ENCODE assay signal across 21 cellular contexts in the genomic region with DNA sequence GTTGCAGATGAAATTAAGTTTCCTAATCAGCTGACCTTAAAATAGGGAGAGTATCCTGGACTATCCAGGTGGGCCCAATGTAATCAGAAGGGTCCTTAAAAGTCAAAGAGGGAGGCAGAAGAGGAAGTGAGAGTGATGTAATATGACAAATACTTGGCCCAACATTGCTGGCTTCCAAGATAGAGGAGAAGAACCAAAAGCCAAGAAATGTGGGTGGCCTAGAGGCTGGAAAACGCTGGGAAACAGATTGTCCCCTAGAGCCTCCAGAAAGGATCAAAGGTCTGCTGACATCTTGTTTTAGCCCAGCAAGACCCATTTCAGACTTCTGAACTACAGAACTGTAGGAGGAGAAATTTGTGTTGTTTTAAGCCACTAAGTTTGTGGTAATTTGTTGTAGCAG.
DNase-seq lines count a peak whose midpoint lies in the region; ATAC-seq, FAIRE-seq and TF ChIP-seq lines count a peak whose summit lies in the region.
"Had no signal": no experiment of that assay in that cellular context is flagged by ENCODE, and none has a peak within 500 bp of the region (broad histone marks: within the 10 kb centered on the region; RNA-seq: fewer than 3 reads in every experiment).

No MANE protein-coding gene starts in this region.

- no peak overlapping the region for H3K56ac ChIP-seq in mesendoderm (ENCODE audit: low read length)

- H3K4me2 ChIP-seq in mesendoderm (ENCODE audit: low read length) (no peak overlapping the region), GM23338 (no peak overlapping the region)
- H3K4me2 ChIP-seq: A549 had no signal

- H3K4me1 Mint-ChIP-seq in WTC11 (peaks cover 18% of the 10 kb centered on the region), GM23338 (peaks cover 19% of the 10 kb centered on the region)
- H3K4me1 Mint-ChIP-seq: CD4-positive, alpha-beta memory T cell had no signal

- H3K4me1 ChIP-seq in mesendoderm (ENCODE audit: control insufficient read depth, low read depth, low read length), result no peaks in the 10 kb centered on the region
- peaks cover 12% of the 10 kb centered on the region for H3K4me1 ChIP-seq in GM23338 (ENCODE audit: insufficient read depth)
- H3K4me1 ChIP-seq: A549, BE2C had no signal

- no peak overlapping the region for H3K23ac ChIP-seq in mesendoderm (ENCODE audit: low read length)

- no peaks in the 10 kb centered on the region for H3K79me1 ChIP-seq in mesendoderm (ENCODE audit: low read length)

- H3K27me3 ChIP-seq in mesendoderm (ENCODE audit: insufficient read depth, low read length, poor library complexity) (no peaks in the 10 kb centered on the region), GM23338 (ENCODE audit: insufficient read depth) (no peaks in the 10 kb centered on the region)
- H3K27me3 ChIP-seq: BE2C had no signal

- no peak for FAIRE-seq in GM12891 (lab: Jason Lieb, UNC)
- FAIRE-seq: A549, D721Med, G401.6, GM19239, H54, HepG2, HTR-8/SVneo had no signal

- no peak overlapping the region for H3K9ac ChIP-seq in mesendoderm (ENCODE audit: low read length)

- H3K4ac ChIP-seq in mesendoderm (ENCODE audit: low read depth, low read length), result no peak overlapping the region

- no peak for TF ChIP-seq POLR2A in GM12891 (IDR thresholded peaks at IDR 0.05; ENCODE audit: low read depth, low read length)

- POLR2A ChIA-PET in WTC11 (lab: Charles Lee), result no interaction called here

- H3K79me2 ChIP-seq in mesendoderm (ENCODE audit: control insufficient read depth, insufficient read depth, low read length) (no peaks in the 10 kb centered on the region), GM23338 (replicated peaks; ENCODE audit: insufficient read depth) (no peaks in the 10 kb centered on the region)

- H3K27ac Mint-ChIP-seq in WTC11 (0 out of 2 replicates have a peak overlapping the region, but pooled peaks have one; percentile 44), GM23338 (no peak overlapping the region)
- H3K27ac Mint-ChIP-seq: CD4-positive, alpha-beta memory T cell had no signal

- H2AFZ ChIP-seq in GM23338, result no peak overlapping the region

- H3K18ac ChIP-seq in mesendoderm (ENCODE audit: low read length), result no peak overlapping the region

- H3K9me3 Mint-ChIP-seq in WTC11, result peaks cover 8% of the 10 kb centered on the region
- no peaks in the 10 kb centered on the region for H3K9me3 Mint-ChIP-seq in GM23338

- no peak overlapping the region for H4K5ac ChIP-seq in mesendoderm (ENCODE audit: low read length)

- TF ChIP-seq CTCF in WTC11 (IDR thresholded peaks at IDR 0.05) (no peak), GM23338 (conservative IDR thresholded peaks at IDR 0.05; ENCODE audit: low read depth in 2 of 2) (no peak)

- no peak for DNase-seq in GM12891 (ENCODE audit: insufficient read length, low spot score)
- no peak for DNase-seq in WTC11 (ENCODE audit: low spot score)
- DNase-seq in mesendoderm, result no peak
- no peak for DNase-seq in GM23338 (ENCODE audit: low spot score)
- no peak for DNase-seq in MV-4-11 (lab: John Stamatoyannopoulos, UW)
- DNase-seq: BE2C; CD4-positive, alpha-beta memory T cell; DMS153; DMS79 treated with DMSO at 0.1 percent for 48 hours; EL had no signal

- H2BK15ac ChIP-seq in mesendoderm (replicated peaks; ENCODE audit: low read depth), result no peak overlapping the region

- H2AK5ac ChIP-seq in mesendoderm (ENCODE audit: low read length), result no peak overlapping the region

- ATAC-seq in GM19351 (IDR thresholded peaks at IDR 0.05; ENCODE audit: unreplicated experiment), result peak; percentile 59
- ATAC-seq in WTC11, result no peak
- ATAC-seq in GM23338, result no peak
- no peak for ATAC-seq in HG02610 (IDR thresholded peaks at IDR 0.05; ENCODE audit: unreplicated experiment)
- ATAC-seq: A549, HCT116, HepG2 had no signal

- no peak overlapping the region for H2BK120ac ChIP-seq in mesendoderm (ENCODE audit: low read depth, low read length)

- H3K4me3 Mint-ChIP-seq in WTC11 (no peak overlapping the region), GM23338 (no peak overlapping the region)
- H3K4me3 Mint-ChIP-seq: CD4-positive, alpha-beta memory T cell had no signal

- H3K4me3 ChIP-seq in mesendoderm (ENCODE audit: low read length), result no peak overlapping the region
- no peak overlapping the region for H3K4me3 ChIP-seq in GM23338
- H3K4me3 ChIP-seq: A549 had no signal

- peaks cover 6% of the 10 kb centered on the region; the same call in 1 of the 2 replicates for H3K36me3 Mint-ChIP-seq in WTC11
- no peaks in the 10 kb centered on the region for H3K36me3 Mint-ChIP-seq in GM23338 (ENCODE audit: low read depth)

- no peaks in the 10 kb centered on the region for H4K20me1 ChIP-seq in GM23338 (replicated peaks; ENCODE audit: insufficient read depth)

- peak overlapping the region; percentile 56 for H4K8ac ChIP-seq in mesendoderm (ENCODE audit: low read depth, low read length)

- CTCF ChIA-PET in WTC11 (lab: Charles Lee), result no interaction called here

- H2BK5ac ChIP-seq in mesendoderm (ENCODE audit: low read length), result no peak overlapping the region

- no CpG with 5 or more reads among the region's 1 CpG for WGBS in mesendoderm (ENCODE audit: extremely low coverage, insufficient coverage, low lambda C conversion rate)

- H3F3A ChIP-seq in GM23338 (replicated peaks; ENCODE audit: low read depth), result no peaks in the 10 kb centered on the region

- no peak overlapping the region for H3K27ac ChIP-seq in mesendoderm (ENCODE audit: low read depth, low read length)
- H3K27ac ChIP-seq in GM23338 (ENCODE audit: low read depth), result no peak overlapping the region
- H3K27ac ChIP-seq: A549, C4-2B had no signal

- no peaks in the 10 kb centered on the region for H3K36me3 ChIP-seq in mesendoderm (ENCODE audit: control insufficient read depth, insufficient read depth, low read length)
- H3K36me3 ChIP-seq in GM23338 (ENCODE audit: insufficient read depth), result no peaks in the 10 kb centered on the region
- H3K36me3 ChIP-seq: BE2C had no signal

- H3K27me3 Mint-ChIP-seq in WTC11 (ENCODE audit: low read depth) (no peaks in the 10 kb centered on the region), GM23338 (ENCODE audit: insufficient read depth, low read depth, poor library complexity) (peaks cover 2% of the 10 kb centered on the region)
- H3K27me3 Mint-ChIP-seq: CD4-positive, alpha-beta memory T cell had no signal

- H3K9me2 ChIP-seq in GM23338 (ENCODE audit: insufficient read depth), result no peaks in the 10 kb centered on the region

TF ChIP-seq in GM12891, 5 proteins besides CTCF, POLR2A, EP300 and RAD21:
- peak; percentile 90 for TF ChIP-seq SPI1 (IDR thresholded peaks at IDR 0.05; ENCODE audit: low read depth, low read length)
- TF ChIP-seq TAF1 (IDR thresholded peaks at IDR 0.05; ENCODE audit: low read depth, low read length), result no peak

TF ChIP-seq in WTC11, 78 proteins besides CTCF, POLR2A, EP300 and RAD21 (continues in another document):
- TF ChIP-seq HMGA2 (CRISPR knock-in tag; IDR thresholded peaks at IDR 0.05), result no peak
- no peak for TF ChIP-seq TEAD1 (CRISPR knock-in tag; IDR thresholded peaks at IDR 0.05)
- TF ChIP-seq SMAD4 (CRISPR knock-in tag; IDR thresholded peaks at IDR 0.05), result no peak
- TF ChIP-seq TEAD4 (CRISPR knock-in tag; IDR thresholded peaks at IDR 0.05), result no peak
- TF ChIP-seq, protein P1, sequence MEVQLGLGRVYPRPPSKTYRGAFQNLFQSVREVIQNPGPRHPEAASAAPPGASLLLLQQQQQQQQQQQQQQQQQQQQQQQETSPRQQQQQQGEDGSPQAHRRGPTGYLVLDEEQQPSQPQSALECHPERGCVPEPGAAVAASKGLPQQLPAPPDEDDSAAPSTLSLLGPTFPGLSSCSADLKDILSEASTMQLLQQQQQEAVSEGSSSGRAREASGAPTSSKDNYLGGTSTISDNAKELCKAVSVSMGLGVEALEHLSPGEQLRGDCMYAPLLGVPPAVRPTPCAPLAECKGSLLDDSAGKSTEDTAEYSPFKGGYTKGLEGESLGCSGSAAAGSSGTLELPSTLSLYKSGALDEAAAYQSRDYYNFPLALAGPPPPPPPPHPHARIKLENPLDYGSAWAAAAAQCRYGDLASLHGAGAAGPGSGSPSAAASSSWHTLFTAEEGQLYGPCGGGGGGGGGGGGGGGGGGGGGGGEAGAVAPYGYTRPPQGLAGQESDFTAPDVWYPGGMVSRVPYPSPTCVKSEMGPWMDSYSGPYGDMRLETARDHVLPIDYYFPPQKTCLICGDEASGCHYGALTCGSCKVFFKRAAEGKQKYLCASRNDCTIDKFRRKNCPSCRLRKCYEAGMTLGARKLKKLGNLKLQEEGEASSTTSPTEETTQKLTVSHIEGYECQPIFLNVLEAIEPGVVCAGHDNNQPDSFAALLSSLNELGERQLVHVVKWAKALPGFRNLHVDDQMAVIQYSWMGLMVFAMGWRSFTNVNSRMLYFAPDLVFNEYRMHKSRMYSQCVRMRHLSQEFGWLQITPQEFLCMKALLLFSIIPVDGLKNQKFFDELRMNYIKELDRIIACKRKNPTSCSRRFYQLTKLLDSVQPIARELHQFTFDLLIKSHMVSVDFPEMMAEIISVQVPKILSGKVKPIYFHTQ (CRISPR knock-in tag; IDR thresholded peaks at IDR 0.05), result no peak
- no peak for TF ChIP-seq CBFB (CRISPR knock-in tag; IDR thresholded peaks at IDR 0.05; ENCODE audit: low read depth)

TF ChIP-seq in GM23338, 12 proteins besides CTCF, POLR2A, EP300 and RAD21 (continues in another document):
- TF ChIP-seq CREB1 (CRISPR knock-in tag; IDR thresholded peaks at IDR 0.05; ENCODE audit: low read depth) (no peak), EZH2 (IDR thresholded peaks at IDR 0.05; ENCODE audit: low read depth, unreplicated experiment) (no peak), POLR2AphosphoS5 (IDR thresholded peaks at IDR 0.05; ENCODE audit: low read depth) (no peak)
- TF ChIP-seq, protein P2, sequence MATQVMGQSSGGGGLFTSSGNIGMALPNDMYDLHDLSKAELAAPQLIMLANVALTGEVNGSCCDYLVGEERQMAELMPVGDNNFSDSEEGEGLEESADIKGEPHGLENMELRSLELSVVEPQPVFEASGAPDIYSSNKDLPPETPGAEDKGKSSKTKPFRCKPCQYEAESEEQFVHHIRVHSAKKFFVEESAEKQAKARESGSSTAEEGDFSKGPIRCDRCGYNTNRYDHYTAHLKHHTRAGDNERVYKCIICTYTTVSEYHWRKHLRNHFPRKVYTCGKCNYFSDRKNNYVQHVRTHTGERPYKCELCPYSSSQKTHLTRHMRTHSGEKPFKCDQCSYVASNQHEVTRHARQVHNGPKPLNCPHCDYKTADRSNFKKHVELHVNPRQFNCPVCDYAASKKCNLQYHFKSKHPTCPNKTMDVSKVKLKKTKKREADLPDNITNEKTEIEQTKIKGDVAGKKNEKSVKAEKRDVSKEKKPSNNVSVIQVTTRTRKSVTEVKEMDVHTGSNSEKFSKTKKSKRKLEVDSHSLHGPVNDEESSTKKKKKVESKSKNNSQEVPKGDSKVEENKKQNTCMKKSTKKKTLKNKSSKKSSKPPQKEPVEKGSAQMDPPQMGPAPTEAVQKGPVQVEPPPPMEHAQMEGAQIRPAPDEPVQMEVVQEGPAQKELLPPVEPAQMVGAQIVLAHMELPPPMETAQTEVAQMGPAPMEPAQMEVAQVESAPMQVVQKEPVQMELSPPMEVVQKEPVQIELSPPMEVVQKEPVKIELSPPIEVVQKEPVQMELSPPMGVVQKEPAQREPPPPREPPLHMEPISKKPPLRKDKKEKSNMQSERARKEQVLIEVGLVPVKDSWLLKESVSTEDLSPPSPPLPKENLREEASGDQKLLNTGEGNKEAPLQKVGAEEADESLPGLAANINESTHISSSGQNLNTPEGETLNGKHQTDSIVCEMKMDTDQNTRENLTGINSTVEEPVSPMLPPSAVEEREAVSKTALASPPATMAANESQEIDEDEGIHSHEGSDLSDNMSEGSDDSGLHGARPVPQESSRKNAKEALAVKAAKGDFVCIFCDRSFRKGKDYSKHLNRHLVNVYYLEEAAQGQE (IDR thresholded peaks at IDR 0.05; ENCODE audit: unreplicated experiment), result no peak
